14 cellular contexts compared by ENCODE assay signal in genomic region chr5:124061663-124062062, GRCh38.
DNase-seq lines count a peak whose midpoint lies in the region; ATAC-seq, FAIRE-seq and TF ChIP-seq lines count a peak whose summit lies in the region.
"Had no signal": no experiment of that assay in that cellular context is flagged by ENCODE, and none has a peak within 500 bp of the region (broad histone marks: within the 10 kb centered on the region; RNA-seq: fewer than 3 reads in every experiment).

No MANE protein-coding gene starts in this region.

- no peaks in the 10 kb centered on the region for H3K36me3 Mint-ChIP-seq in astrocyte (ENCODE audit: low read depth, unreplicated experiment)
- no peaks in the 10 kb centered on the region for H3K36me3 Mint-ChIP-seq in stimulated activated effector memory CD8-positive, alpha-beta T cell treated with anti-CD3 and anti-CD28 coated beads, Interleukin-12 subunit alpha, Interleukin-12 subunit beta, amount 100 ng/mL, for 72 hours

- H3K4me3 ChIP-seq in astrocyte (ENCODE audit: insufficient read depth, low read depth, low read length): no peak overlapping the region
- no peak overlapping the region for H3K4me3 ChIP-seq in MM.1S (ENCODE audit: low read length)
- H3K4me3 ChIP-seq: BLaER1 treated with 17β-estradiol and CSF1 and Interleukin-3, amounts not matched to agents 10 nM and 100 nM; spleen had no signal

- no peaks in the 10 kb centered on the region for H4K20me1 ChIP-seq in astrocyte (ENCODE audit: insufficient read depth, low read length)
- H4K20me1 ChIP-seq in MM.1S (ENCODE audit: insufficient read depth, low read length): no peaks in the 10 kb centered on the region
- H4K20me1 ChIP-seq: BLaER1 treated with 17β-estradiol and CSF1 and Interleukin-3, amounts not matched to agents 10 nM and 100 nM had no signal

- H3K4me1 ChIP-seq in astrocyte (ENCODE audit: insufficient read depth, low read length) (no peaks in the 10 kb centered on the region), MM.1S (ENCODE audit: low read length) (peaks cover 13% of the 10 kb centered on the region)

- peak; percentile 53 for DNase-seq in DMS79 (lab: John Stamatoyannopoulos, UW)
- peak; percentile 96 for DNase-seq in NCI-H2029 (lab: John Stamatoyannopoulos, UW)
- peak; percentile 73 for DNase-seq in astrocyte (ENCODE audit: low read depth)
- no peak for DNase-seq in omental fat pad (ENCODE audit: low spot score)
- no peak for DNase-seq in MM.1S
- DNase-seq in SW480 (ENCODE audit: low spot score): no peak
- DNase-seq in stimulated activated effector memory CD8-positive, alpha-beta T cell treated with anti-CD3 and anti-CD28 coated beads, Interleukin-12 subunit alpha, Interleukin-12 subunit beta, amount 100 ng/mL, for 72 hours (ENCODE audit: low spot score in 2 of 2): no peak
- DNase-seq: activated CD4-positive, alpha-beta T cell treated with anti-CD3 and anti-CD28 coated beads, Interleukin-2, amount 50 U/mL, for 1 hour; activated naive CD4-positive, alpha-beta T cell treated with Interleukin-2 at 50 U/mL for 16 hours; effector CD8-positive, alpha-beta T cell; spleen had no signal

- H3K9ac ChIP-seq in astrocyte (ENCODE audit: low read length) (no peak overlapping the region), MM.1S (ENCODE audit: low read length) (no peak overlapping the region)
- H3K9ac ChIP-seq: BLaER1 treated with 17β-estradiol and CSF1 and Interleukin-3, amounts not matched to agents 10 nM and 100 nM had no signal

- H3K9me2 ChIP-seq in MM.1S (replicated peaks; ENCODE audit: insufficient read depth, low read length): no peaks in the 10 kb centered on the region

- no peak overlapping the region for H2AFZ ChIP-seq in astrocyte (ENCODE audit: low read depth, low read length)
- no peak overlapping the region for H2AFZ ChIP-seq in MM.1S (ENCODE audit: low read length)

- TF ChIP-seq CTCF in astrocyte (IDR thresholded peaks at IDR 0.05; ENCODE audit: insufficient read depth, low read depth, low read length): no peak
- TF ChIP-seq CTCF in omental fat pad (IDR thresholded peaks at IDR 0.05): no peak
- no peak for TF ChIP-seq CTCF in MM.1S (IDR thresholded peaks at IDR 0.05; ENCODE audit: low read length)

- no peak overlapping the region for H3K27ac Mint-ChIP-seq in astrocyte (ENCODE audit: unreplicated experiment)
- no peak overlapping the region for H3K27ac Mint-ChIP-seq in stimulated activated effector memory CD8-positive, alpha-beta T cell treated with anti-CD3 and anti-CD28 coated beads, Interleukin-12 subunit alpha, Interleukin-12 subunit beta, amount 100 ng/mL, for 72 hours

- H3K4me2 ChIP-seq in astrocyte (ENCODE audit: low read length): no peak overlapping the region
- H3K4me2 ChIP-seq in MM.1S (ENCODE audit: low read depth, low read length): no peak overlapping the region
- H3K4me2 ChIP-seq: BLaER1 treated with 17β-estradiol and CSF1 and Interleukin-3, amounts not matched to agents 10 nM and 100 nM had no signal

- H3K9me3 ChIP-seq in astrocyte (ENCODE audit: insufficient read depth, low read depth, low read length) (no peaks in the 10 kb centered on the region), MM.1S (replicated peaks; ENCODE audit: insufficient read depth, low read length) (no peaks in the 10 kb centered on the region)

- peaks cover 12% of the 10 kb centered on the region for H3F3A ChIP-seq in MM.1S (ENCODE audit: insufficient read depth, low read length)

- peaks cover 5% of the 10 kb centered on the region for H3K4me1 Mint-ChIP-seq in astrocyte (ENCODE audit: low read depth, unreplicated experiment)
- H3K4me1 Mint-ChIP-seq in stimulated activated effector memory CD8-positive, alpha-beta T cell treated with anti-CD3 and anti-CD28 coated beads, Interleukin-12 subunit alpha, Interleukin-12 subunit beta, amount 100 ng/mL, for 72 hours: no peaks in the 10 kb centered on the region

- no peak overlapping the region for H3K4me3 Mint-ChIP-seq in astrocyte (ENCODE audit: unreplicated experiment)
- no peak overlapping the region for H3K4me3 Mint-ChIP-seq in stimulated activated effector memory CD8-positive, alpha-beta T cell treated with anti-CD3 and anti-CD28 coated beads, Interleukin-12 subunit alpha, Interleukin-12 subunit beta, amount 100 ng/mL, for 72 hours

- H3K27me3 ChIP-seq in astrocyte (ENCODE audit: insufficient read depth, low read length) (no peaks in the 10 kb centered on the region), MM.1S (replicated peaks; ENCODE audit: insufficient read depth, low read length) (peaks cover 5% of the 10 kb centered on the region; the same call in 1 of the 2 replicates)
- H3K27me3 ChIP-seq: BLaER1 treated with 17β-estradiol and CSF1 and Interleukin-3, amounts not matched to agents 10 nM and 100 nM; spleen had no signal

- H3K27me3 Mint-ChIP-seq in astrocyte (ENCODE audit: low read depth, unreplicated experiment): no peaks in the 10 kb centered on the region

- H3K79me2 ChIP-seq in astrocyte (ENCODE audit: insufficient read depth, low read length) (no peaks in the 10 kb centered on the region), MM.1S (ENCODE audit: low read length) (no peaks in the 10 kb centered on the region)

- H3K27ac ChIP-seq in astrocyte (ENCODE audit: low read depth, low read length) (no peak overlapping the region), MM.1S (ENCODE audit: low read length) (no peak overlapping the region)
- H3K27ac ChIP-seq: BLaER1 treated with 17β-estradiol and CSF1 and Interleukin-3, amounts not matched to agents 10 nM and 100 nM; HL-60; spleen had no signal

- ATAC-seq in omental fat pad (ENCODE audit: low FRiP score): peak; percentile 55
- ATAC-seq in stimulated activated effector memory CD8-positive, alpha-beta T cell treated with anti-CD3 and anti-CD28 coated beads, Interleukin-12 subunit alpha, Interleukin-12 subunit beta, amount 100 ng/mL, for 72 hours: no peak
- no peak for ATAC-seq in HG03571 (IDR thresholded peaks at IDR 0.05; ENCODE audit: unreplicated experiment)

- H3K36me3 ChIP-seq in astrocyte (ENCODE audit: insufficient read depth, low read length) (no peaks in the 10 kb centered on the region), MM.1S (replicated peaks; ENCODE audit: insufficient read depth, low read length) (no peaks in the 10 kb centered on the region)
- H3K36me3 ChIP-seq: BLaER1 treated with 17β-estradiol and CSF1 and Interleukin-3, amounts not matched to agents 10 nM and 100 nM; spleen had no signal

- H3K9me3 Mint-ChIP-seq in astrocyte (ENCODE audit: unreplicated experiment): no peaks in the 10 kb centered on the region
- H3K9me3 Mint-ChIP-seq in stimulated activated effector memory CD8-positive, alpha-beta T cell treated with anti-CD3 and anti-CD28 coated beads, Interleukin-12 subunit alpha, Interleukin-12 subunit beta, amount 100 ng/mL, for 72 hours: peaks cover 10% of the 10 kb centered on the region

- no peak for FAIRE-seq in astrocyte (lab: Jason Lieb, UNC)

Comparison
In these comparisons a context has a peak if more than half of its experiments do, and no peak if none do; other contexts are left out.
1. DNase-seq: peak in DMS79 (single experiment), NCI-H2029 (single experiment) and astrocyte (single experiment); none in omental fat pad (single experiment), MM.1S (single experiment), SW480 (single experiment) and stimulated activated effector memory CD8-positive, alpha-beta T cell treated with anti-CD3 and anti-CD28 coated beads, Interleukin-12 subunit alpha, Interleukin-12 subunit beta, amount 100 ng/mL, for 72 hours (0 of 2).